In the genomic region with DNA sequence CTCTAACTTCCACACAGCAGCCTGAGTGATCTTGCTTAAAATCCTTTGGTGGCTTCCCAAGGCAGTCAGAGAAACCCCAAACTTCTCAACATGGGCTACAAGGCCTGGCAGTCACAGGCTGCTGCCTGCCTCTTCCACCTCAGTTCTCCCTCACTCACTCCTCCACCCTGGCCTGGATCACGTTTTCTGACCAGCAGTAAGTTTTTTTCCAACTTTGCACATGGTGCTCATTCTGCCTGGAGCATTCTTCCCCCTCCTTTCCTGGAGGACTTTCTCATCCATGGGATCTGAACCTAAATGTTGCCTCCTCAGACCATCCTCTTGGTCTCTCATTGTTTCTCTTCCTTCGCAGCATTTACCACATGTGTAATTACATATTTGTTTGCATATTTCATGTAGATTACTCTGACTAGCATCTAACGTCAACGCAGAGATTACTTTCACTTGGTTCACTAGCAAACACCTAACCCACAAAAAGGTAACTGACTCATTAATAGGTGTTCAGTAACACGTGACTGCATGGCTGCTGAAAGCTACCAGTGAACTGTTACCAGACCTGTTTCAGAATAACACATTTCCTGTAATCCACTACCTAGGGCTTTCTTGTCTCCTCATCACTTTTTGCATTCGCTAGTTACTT, we compare ENCODE assay signal across 9 cellular contexts. TPM values are rescaled to one million over a fixed set of nuclear protein-coding genes. Genes with fewer than 3 reads are reported as not detected.
DNase-seq lines count a peak whose midpoint lies in the region; ATAC-seq and TF ChIP-seq lines count a peak whose summit lies in the region.
"Had no signal": no experiment of that assay in that cellular context is flagged by ENCODE, and none has a peak within 500 bp of the region (broad histone marks: within the 10 kb centered on the region; RNA-seq: fewer than 3 reads in every experiment).

No MANE protein-coding gene starts in this region.

- intact Hi-C loops in A673 (cut with micrococcal nuclease; ENCODE audit: unreplicated experiment) = no loop called here

- BruUV-seq in A673 (replicated peaks; lab: Mats Ljungman, UMichigan) = no TSS peak

- H3K27ac ChIP-seq in foreskin keratinocyte = peak overlapping the region; percentile 15
- no peak overlapping the region for H3K27ac ChIP-seq in A673 (ENCODE audit: low read depth, low read length, poor library complexity, severe bottlenecking)
- H3K27ac ChIP-seq: KMS-11 had no signal

- peaks cover 23% of the 10 kb centered on the region for H3K4me1 ChIP-seq in foreskin keratinocyte
- peaks cover 15% of the 10 kb centered on the region for H3K4me1 ChIP-seq in A673 (ENCODE audit: insufficient read depth, low read length, poor library complexity, severe bottlenecking)

- CTCF ChIA-PET in A673 (lab: Charles Lee) = no interaction called here

- DNase-seq in T-helper 9 cell (peak; percentile 38), foreskin keratinocyte (peak; percentile 82 to 87), NOMO-1 treated with dmso at 0.1 percent for 144 hours (lab: John Stamatoyannopoulos, UW; ENCODE audit: unreplicated experiment) (no peak), dermis blood vessel endothelial cell (no peak), DMS 273 (lab: John Stamatoyannopoulos, UW; ENCODE audit: unreplicated experiment) (no peak), A673 (ENCODE audit: low spot score) (no peak)

- no peak for TF ChIP-seq CTCF in foreskin keratinocyte (conservative IDR thresholded peaks at IDR 0.05)
- TF ChIP-seq CTCF in A673 (conservative IDR thresholded peaks at IDR 0.05; ENCODE audit: low read depth, low read length) = no peak

- H3K27me3 ChIP-seq in foreskin keratinocyte (no peaks in the 10 kb centered on the region), A673 (replicated peaks; ENCODE audit: insufficient read depth, low read depth, low read length, poor library complexity) (no peaks in the 10 kb centered on the region)

- H3K4me3 ChIP-seq in A673 (ENCODE audit: low read depth, low read length, poor library complexity, severe bottlenecking) = no peak overlapping the region

- no peaks in the 10 kb centered on the region for H3K9me3 ChIP-seq in A673 (ENCODE audit: low read depth, low read length, poor library complexity, severe bottlenecking)

- POLR2A ChIA-PET in A673 (lab: Charles Lee; ENCODE audit: low non-redundant PET) = no interaction called here

- ATAC-seq in GM18907 (IDR thresholded peaks at IDR 0.05; ENCODE audit: unreplicated experiment) = peak; percentile 81
- peak; percentile 72 for ATAC-seq in HG02884 (IDR thresholded peaks at IDR 0.05; ENCODE audit: unreplicated experiment)
- peak; percentile 98 for ATAC-seq in foreskin keratinocyte

- H3K36me3 ChIP-seq in A673 (ENCODE audit: insufficient read depth, low read length, poor library complexity, severe bottlenecking) = peaks cover 13% of the 10 kb centered on the region

RNA-seq across cellular contexts. Expression of gene GNA13, which starts 17.1 kb away (rescaled TPM):
- 39.2 and 40.4 TPM in 2 replicates for total RNA-seq in foreskin keratinocyte
- 7.8 and 8.8 TPM in 2 replicates for polyA plus RNA-seq in foreskin keratinocyte
- total RNA-seq in dermis blood vessel endothelial cell = 73.2 and 94.7 TPM in 2 replicates
- total RNA-seq in A673 (2021) = 39.2 and 41.2 TPM in 2 replicates

Comparison
In these comparisons a context has a peak if more than half of its experiments do, and no peak if none do; other contexts are left out.
1. DNase-seq: peak in T-helper 9 cell (single experiment) and foreskin keratinocyte (2 of 2); none in NOMO-1 treated with dmso at 0.1 percent for 144 hours (single experiment), dermis blood vessel endothelial cell (single experiment), DMS 273 (single experiment) and A673 (single experiment).
2. Peak in every context shown above with its lines, with median percentiles within 50 percentile points of each other: ATAC-seq.